In genomic region chr5:18968966-18969365, GRCh38 we compare ENCODE assay signal across 15 cellular contexts.
DNase-seq lines count a peak whose midpoint lies in the region; ATAC-seq and TF ChIP-seq lines count a peak whose summit lies in the region.
"Had no signal": no experiment of that assay in that cellular context is flagged by ENCODE, and none has a peak within 500 bp of the region (broad histone marks: within the 10 kb centered on the region; RNA-seq: fewer than 3 reads in every experiment).

No MANE protein-coding gene starts in this region.

- dilution Hi-C loops in mammary epithelial cell (cut with HindIII; ENCODE audit: low sequenced_read_pairs), result no loop called here

- H3K4me3 ChIP-seq in Panc1 (ENCODE audit: low read depth in 2 of 2, low read length in 2 of 2) (no peak overlapping the region), mammary epithelial cell (replicated peaks in 1 of 3; ENCODE audit: insufficient read depth in 1 of 3, low read depth in 2 of 3, low read length in 3 of 3) (no peak overlapping the region)
- H3K4me3 ChIP-seq: BLaER1 had no signal

- peak; percentile 86 for ATAC-seq in Panc1
- no peak for ATAC-seq in activated naive CD8-positive, alpha-beta T cell treated with anti-CD3 and anti-CD28 coated beads, Interleukin-2, amount 50 U/mL, for 24 hours

- no peaks in the 10 kb centered on the region for H3K4me1 Mint-ChIP-seq in mesothelial cell of epicardium
- no peaks in the 10 kb centered on the region for H3K4me1 Mint-ChIP-seq in activated naive CD8-positive, alpha-beta T cell treated with anti-CD3 and anti-CD28 coated beads, Interleukin-2, amount 50 U/mL, for 24 hours

- H3K36me3 ChIP-seq in Panc1 (ENCODE audit: control insufficient read depth, insufficient read depth, low read length), result no peaks in the 10 kb centered on the region
- H3K36me3 ChIP-seq in mammary epithelial cell (ENCODE audit: insufficient read depth, low read length), result no peaks in the 10 kb centered on the region
- H3K36me3 ChIP-seq: BLaER1 had no signal

- H2AFZ ChIP-seq in mammary epithelial cell (ENCODE audit: low read depth, low read length), result no peak overlapping the region

- TF ChIP-seq CTCF in Panc1 (IDR thresholded peaks at IDR 0.05), result no peak
- TF ChIP-seq CTCF in mammary epithelial cell (conservative IDR thresholded peaks at IDR 0.05 in 1 of 2, IDR thresholded peaks at IDR 0.05 in 1 of 2; ENCODE audit: extremely low read depth in 1 of 2, insufficient read depth in 1 of 2, low read depth in 1 of 2, low read length in 2 of 2), result no peak
- TF ChIP-seq CTCF in mesothelial cell of epicardium (IDR thresholded peaks at IDR 0.05; ENCODE audit: unreplicated experiment), result no peak

- DNase-seq in DMS53 (lab: John Stamatoyannopoulos, UW) (peak; percentile 49), DMS53 treated with DMSO at 0.1 percent for 48 hours (lab: John Stamatoyannopoulos, UW; ENCODE audit: unreplicated experiment) (no peak), Panc1 (ENCODE audit: low read depth, low spot score) (peak; percentile 80), mammary epithelial cell (peak; percentile 54), mesothelial cell of epicardium (ENCODE audit: low spot score in 2 of 2, unreplicated experiment in 2 of 2) (no peak), HUDEP-2 (lab: John Stamatoyannopoulos, UW; ENCODE audit: unreplicated experiment in 76 of 76) (no peak), erythroblast (lab: John Stamatoyannopoulos, UW) (no peak)
- DNase-seq in activated naive CD8-positive, alpha-beta T cell treated with anti-CD3 and anti-CD28 coated beads, Interleukin-2, amount 50 U/mL, for 24 hours, result no peak
- DNase-seq: DMS 273 treated with DMSO at 0.1 percent for 48 hours, H7, NCI-H1092 treated with DMSO at 0.1 percent for 48 hours, NCI-H1694, NCI-H69 had no signal

- 85% methylated on average over 6 of the region's 6 CpGs for WGBS in mammary epithelial cell (ENCODE audit: low coverage, missing lambda C conversion rate)

- no peaks in the 10 kb centered on the region for H4K20me1 ChIP-seq in mammary epithelial cell (ENCODE audit: insufficient read depth, low read length)
- H4K20me1 ChIP-seq: BLaER1 had no signal

- H3K4me3 Mint-ChIP-seq in mesothelial cell of epicardium, result no peak overlapping the region
- H3K4me3 Mint-ChIP-seq in activated naive CD8-positive, alpha-beta T cell treated with anti-CD3 and anti-CD28 coated beads, Interleukin-2, amount 50 U/mL, for 24 hours, result no peak overlapping the region

- H3K9ac ChIP-seq in mammary epithelial cell (ENCODE audit: insufficient read depth, low read length), result no peak overlapping the region
- H3K9ac ChIP-seq: BLaER1 had no signal

- in situ Hi-C loops in Panc1 (cut with HindIII; ENCODE audit: low pct_unique_long_range_greater_than_20kb, low sequenced_read_pairs), result no loop called here
- in situ Hi-C loops in mammary epithelial cell (cut with MboI; ENCODE audit: low sequenced_read_pairs in 2 of 2), result no loop called here

- no peaks in the 10 kb centered on the region for H3K36me3 Mint-ChIP-seq in mesothelial cell of epicardium
- no peaks in the 10 kb centered on the region for H3K36me3 Mint-ChIP-seq in activated naive CD8-positive, alpha-beta T cell treated with anti-CD3 and anti-CD28 coated beads, Interleukin-2, amount 50 U/mL, for 24 hours (ENCODE audit: low read depth)

- no TSS peak for BruUV-seq in Panc1 (replicated peaks; lab: Mats Ljungman, UMichigan)
- BruUV-seq in mammary epithelial cell (replicated peaks; lab: Mats Ljungman, UMichigan), result no TSS peak

- H3K79me2 ChIP-seq in mammary epithelial cell (ENCODE audit: insufficient read depth, low read length), result no peaks in the 10 kb centered on the region

- intact Hi-C loops in Panc1 (cut with micrococcal nuclease; ENCODE audit: unreplicated experiment), result no loop called here
- intact Hi-C loops in mammary epithelial cell (cut with micrococcal nuclease), result no loop called here

- H3K4me2 ChIP-seq in mammary epithelial cell (ENCODE audit: insufficient read depth, low read depth, low read length), result no peak overlapping the region
- H3K4me2 ChIP-seq: BLaER1 had no signal

- H3K4me1 ChIP-seq in Panc1 (ENCODE audit: control insufficient read depth, insufficient read depth, low read length) (no peaks in the 10 kb centered on the region), mammary epithelial cell (ENCODE audit: insufficient read depth, low read length) (no peaks in the 10 kb centered on the region)
- H3K4me1 ChIP-seq: BLaER1 had no signal

- H3K27me3 ChIP-seq in Panc1 (ENCODE audit: control insufficient read depth, insufficient read depth, low read length), result no peaks in the 10 kb centered on the region
- no peaks in the 10 kb centered on the region for H3K27me3 ChIP-seq in mammary epithelial cell (ENCODE audit: insufficient read depth, low read length)
- H3K27me3 ChIP-seq: BLaER1 had no signal

- TF ChIP-seq POLR2A in erythroblast (IDR thresholded peaks at IDR 0.05; ENCODE audit: low read length), result no peak

- H3K9me3 Mint-ChIP-seq in mesothelial cell of epicardium, result no peaks in the 10 kb centered on the region
- H3K9me3 Mint-ChIP-seq in activated naive CD8-positive, alpha-beta T cell treated with anti-CD3 and anti-CD28 coated beads, Interleukin-2, amount 50 U/mL, for 24 hours, result peaks cover 12% of the 10 kb centered on the region

- H3K27ac Mint-ChIP-seq in mesothelial cell of epicardium, result no peak overlapping the region
- H3K27ac Mint-ChIP-seq in activated naive CD8-positive, alpha-beta T cell treated with anti-CD3 and anti-CD28 coated beads, Interleukin-2, amount 50 U/mL, for 24 hours, result no peak overlapping the region

- CTCF ChIA-PET in Panc1 (lab: Charles Lee), result no interaction called here
- CTCF ChIA-PET in mammary epithelial cell (lab: Charles Lee; ENCODE audit: low non-redundant PET), result no interaction called here

- H3K27ac ChIP-seq in Panc1 (ENCODE audit: low read length) (no peak overlapping the region), mammary epithelial cell (ENCODE audit: insufficient read depth, low read depth, low read length) (no peak overlapping the region)
- H3K27ac ChIP-seq: 22Rv1, BLaER1 had no signal

- no peaks in the 10 kb centered on the region for H3K9me3 ChIP-seq in Panc1 (ENCODE audit: control insufficient read depth, insufficient read depth, low read depth, low read length)
- no peaks in the 10 kb centered on the region for H3K9me3 ChIP-seq in mammary epithelial cell (replicated peaks; ENCODE audit: insufficient read depth, low read length)
- H3K9me3 ChIP-seq: BLaER1 had no signal

- POLR2A ChIA-PET in Panc1 (lab: Charles Lee), result no interaction called here

- H3K27me3 Mint-ChIP-seq in mesothelial cell of epicardium (ENCODE audit: low read depth), result no peaks in the 10 kb centered on the region
- no peaks in the 10 kb centered on the region for H3K27me3 Mint-ChIP-seq in activated naive CD8-positive, alpha-beta T cell treated with anti-CD3 and anti-CD28 coated beads, Interleukin-2, amount 50 U/mL, for 24 hours

Comparison
In these comparisons a context has a peak if more than half of its experiments do, and no peak if none do; other contexts are left out.
1. DNase-seq: peak in DMS53 (single experiment), Panc1 (single experiment) and mammary epithelial cell (single experiment); none in DMS53 treated with DMSO at 0.1 percent for 48 hours (single experiment), mesothelial cell of epicardium (0 of 2), activated naive CD8-positive, alpha-beta T cell treated with anti-CD3 and anti-CD28 coated beads, Interleukin-2, amount 50 U/mL, for 24 hours (single experiment), HUDEP-2 (0 of 76) and erythroblast (0 of 2).